Comparison of ENCODE assay signal across 28 cellular contexts in the genomic region with DNA sequence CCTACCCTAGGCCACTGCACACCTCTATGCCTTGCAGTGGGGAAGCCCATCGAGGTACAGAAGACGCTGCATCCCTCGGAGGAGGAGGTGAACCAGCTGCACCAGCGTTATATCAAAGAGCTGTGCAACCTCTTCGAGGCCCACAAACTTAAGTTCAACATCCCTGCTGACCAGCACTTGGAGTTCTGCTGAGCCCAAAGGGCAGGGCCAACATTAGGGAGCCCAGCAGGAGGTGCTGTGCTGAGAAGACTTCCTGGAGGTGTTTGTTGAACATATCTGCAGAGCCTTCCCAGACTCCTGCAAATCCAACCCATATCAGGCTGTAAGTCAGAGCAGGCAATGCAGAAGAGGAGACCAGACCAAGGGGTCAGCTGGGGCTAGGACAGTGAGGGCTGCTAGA. TPM values are rescaled to one million over a fixed set of nuclear protein-coding genes. Genes with fewer than 3 reads are reported as not detected.
"Had no signal": no experiment of that assay in that cellular context is flagged by ENCODE, and none has a peak within 500 bp of the region (broad histone marks: within the 10 kb centered on the region; RNA-seq: fewer than 3 reads in every experiment).

No MANE protein-coding gene starts in this region.

- H3K27ac ChIP-seq: dorsolateral prefrontal cortex, esophagus muscularis mucosa, gastrocnemius medialis, heart right ventricle, neutrophil, psoas muscle, spleen, testis, tibial nerve, upper lobe of right lung, vagina had no signal

- H3K4me1 ChIP-seq: spleen, tibial nerve, vagina had no signal

- H3K9me3 ChIP-seq: esophagus muscularis mucosa, gastrocnemius medialis, heart right ventricle, neutrophil, psoas muscle, spleen, testis, tibial nerve, upper lobe of right lung, vagina had no signal

- DNase-seq: dorsolateral prefrontal cortex; effector CD8-positive, alpha-beta T cell; gastrocnemius medialis; heart right ventricle; hypothalamus; mammary epithelial cell; naive thymus-derived CD4-positive, alpha-beta T cell; nephron progenitor cell; psoas muscle; retina; spleen; stimulated activated CD4-positive, alpha-beta T cell treated with anti-CD3 and anti-CD28 coated beads, Interleukin-15, amount 100 ng/mL, for 24 hours; stimulated activated CD4-positive, alpha-beta T cell treated with anti-CD3 and anti-CD28 coated beads, Interleukin-1b, Interleukin-23, amount 100 ng/mL, for 48 hours; stimulated activated CD4-positive, alpha-beta T cell treated with anti-CD3 and anti-CD28 coated beads, Interleukin-4, amount 100 ng/mL, for 24 hours; testis; upper lobe of right lung had no signal

- H3K4me3 ChIP-seq: dorsolateral prefrontal cortex, esophagus muscularis mucosa, gastrocnemius medialis, heart right ventricle, psoas muscle, spleen, testis, tibial nerve, upper lobe of right lung, vagina had no signal

- ATAC-seq: gastrocnemius medialis; heart right ventricle; left lobe of liver; naive thymus-derived CD4-positive, alpha-beta T cell; psoas muscle; sciatic nerve; stimulated activated memory B cell treated with anti-CD40 and anti-IgM and Interleukin-4, amounts not matched to agents 10 μg/mL and 1 μg/mL and 100 μg/mL, for 72 hours; upper lobe of right lung had no signal

- H3K36me3 ChIP-seq: esophagus muscularis mucosa, gastrocnemius medialis, heart right ventricle, neutrophil, spleen, tibial nerve, upper lobe of right lung, vagina had no signal

- H3K27me3 ChIP-seq: esophagus muscularis mucosa, gastrocnemius medialis, heart right ventricle, neutrophil, testis, tibial nerve, upper lobe of right lung, vagina had no signal

- FAIRE-seq: endometrium, islet of Langerhans had no signal

RNA-seq across cellular contexts. Expression of gene MOGAT2, which starts 13.5 kb away (rescaled TPM):
- total RNA-seq: esophagus muscularis mucosa; fibroblast of villous mesenchyme; mammary epithelial cell; mononuclear cell; naive thymus-derived CD4-positive, alpha-beta T cell; osteoblast; psoas muscle; tibial nerve; upper lobe of right lung; vagina had no signal
- polyA plus RNA-seq: heart right ventricle; mammary epithelial cell; naive thymus-derived CD4-positive, alpha-beta T cell had no signal
